In genomic region chr5:80031109-80031508, GRCh38 we compare ENCODE assay signal across 33 cellular contexts.
"Had no signal": no experiment of that assay in that cellular context is flagged by ENCODE, and none has a peak within 500 bp of the region (broad histone marks: within the 10 kb centered on the region; RNA-seq: fewer than 3 reads in every experiment).

No MANE protein-coding gene starts in this region.

- ATAC-seq: activated CD4-positive, alpha-beta T cell treated with anti-CD3 and anti-CD28 coated beads for 36 hours; activated CD8-positive, alpha-beta memory T cell treated with anti-CD3 and anti-CD28 coated beads, Interleukin-2, amount 10 ng/mL, durations not matched to agents 7 days and 5 days; activated CD8-positive, alpha-beta T cell treated with anti-CD3 and anti-CD28 coated beads, Interleukin-2, amount 10 ng/mL, durations not matched to agents 7 days and 5 days; activated naive CD8-positive, alpha-beta T cell treated with anti-CD3 and anti-CD28 coated beads, Interleukin-2, amount 50 U/mL, for 24 hours; body of pancreas; effector memory CD8-positive, alpha-beta T cell; foreskin keratinocyte; gastrocnemius medialis; heart left ventricle had no signal

- H3K36me3 Mint-ChIP-seq: activated CD4-positive, alpha-beta memory T cell treated with anti-CD3 and anti-CD28 coated beads for 36 hours; activated naive CD4-positive, alpha-beta T cell treated with anti-CD3 and anti-CD28 coated beads, Interleukin-2, amount 50 U/mL, for 24 hours; activated naive CD8-positive, alpha-beta T cell treated with anti-CD3 and anti-CD28 coated beads for 36 hours had no signal

- H3K9me3 ChIP-seq: adrenal gland, body of pancreas, gastrocnemius medialis, heart left ventricle had no signal

- H3K27ac ChIP-seq: adrenal gland, body of pancreas, esophagus muscularis mucosa, foreskin keratinocyte, gastrocnemius medialis, heart left ventricle had no signal

- H3K4me3 ChIP-seq: adrenal gland, body of pancreas, esophagus muscularis mucosa, gastrocnemius medialis, heart left ventricle had no signal

- H3K36me3 ChIP-seq: adrenal gland, esophagus muscularis mucosa, gastrocnemius medialis, heart left ventricle had no signal

- H3K4me3 Mint-ChIP-seq: activated CD4-positive, alpha-beta memory T cell treated with anti-CD3 and anti-CD28 coated beads for 36 hours; activated CD4-positive, alpha-beta T cell treated with anti-CD3 and anti-CD28 coated beads for 36 hours; activated CD4-positive, alpha-beta T cell treated with anti-CD3 and anti-CD28 coated beads, Interleukin-2, amount 10 ng/mL, durations not matched to agents 24 days and 14 days; activated CD8-positive, alpha-beta memory T cell treated with anti-CD3 and anti-CD28 coated beads, Interleukin-2, amount 10 ng/mL, durations not matched to agents 7 days and 5 days; activated CD8-positive, alpha-beta T cell treated with anti-CD3 and anti-CD28 coated beads, Interleukin-2, amount 10 ng/mL, durations not matched to agents 7 days and 5 days; activated naive CD4-positive, alpha-beta T cell treated with anti-CD3 and anti-CD28 coated beads for 36 hours; activated naive CD4-positive, alpha-beta T cell treated with anti-CD3 and anti-CD28 coated beads, Interleukin-2, amount 50 U/mL, for 24 hours; activated naive CD8-positive, alpha-beta T cell treated with anti-CD3 and anti-CD28 coated beads for 36 hours; activated naive CD8-positive, alpha-beta T cell treated with anti-CD3 and anti-CD28 coated beads, Interleukin-2, amount 50 U/mL, for 24 hours; activated T-helper 1 cell treated with anti-CD3 and anti-CD28 coated beads, Interleukin-12 subunit alpha, Interleukin-12 subunit beta, Interleukin-2, Interleukin-4 antibody, amounts not matched to agents 30 ng/mL and 10 ng/mL and 1 ng/mL, durations not matched to agents 14 hours and 24 hours and 36 hours; effector memory CD8-positive, alpha-beta T cell had no signal

- H3K4me1 ChIP-seq: adrenal gland, foreskin keratinocyte, gastrocnemius medialis had no signal

- DNase-seq: activated CD4-positive, alpha-beta memory T cell treated with anti-CD3 and anti-CD28 coated beads for 36 hours; activated CD4-positive, alpha-beta T cell treated with anti-CD3 and anti-CD28 coated beads for 36 hours; activated CD4-positive, alpha-beta T cell treated with anti-CD3 and anti-CD28 coated beads, Interleukin-2, amount 10 ng/mL, durations not matched to agents 24 days and 14 days; activated CD4-positive, CD25-positive, alpha-beta regulatory T cell; activated CD4-positive, CD25-positive, alpha-beta regulatory T cell treated with anti-CD3 and anti-CD28 coated beads, Interleukin-2, amount 50 U/mL, for 72 hours; activated CD8-positive, alpha-beta memory T cell treated with anti-CD3 and anti-CD28 coated beads, Interleukin-2, amount 10 ng/mL, durations not matched to agents 7 days and 5 days; activated CD8-positive, alpha-beta memory T cell treated with anti-CD3 and anti-CD28 coated beads, Interleukin-2, amount 50 U/mL, for 4 hours; activated CD8-positive, alpha-beta T cell treated with anti-CD3 and anti-CD28 coated beads, Interleukin-2, amount 10 ng/mL, durations not matched to agents 7 days and 5 days; activated effector memory CD4-positive, alpha-beta T cell treated with anti-CD3 and anti-CD28 coated beads, Interleukin-2, amount 50 U/mL, for 16 hours; activated naive CD4-positive, alpha-beta T cell treated with anti-CD3 and anti-CD28 coated beads for 36 hours; activated naive CD8-positive, alpha-beta T cell treated with anti-CD3 and anti-CD28 coated beads for 36 hours; activated naive CD8-positive, alpha-beta T cell treated with anti-CD3 and anti-CD28 coated beads, Interleukin-2, amount 50 U/mL, for 24 hours; activated T-cell treated with anti-CD3 and anti-CD28 coated beads, Interleukin-2, amount 50 U/mL, for 1 hour; activated T-cell treated with anti-CD3 and anti-CD28 coated beads, Interleukin-2, amount 50 U/mL, for 48 hours; adrenal gland; amygdala; aorta; body of pancreas; caudate nucleus; cortex of kidney; dermis blood vessel endothelial cell; effector CD4-positive, alpha-beta T cell; effector memory CD8-positive, alpha-beta T cell; erythroblast; foreskin keratinocyte; gastrocnemius medialis; glutamatergic neuron; heart left ventricle; T-helper 2 cell had no signal

- H3K27ac Mint-ChIP-seq: activated CD4-positive, alpha-beta memory T cell treated with anti-CD3 and anti-CD28 coated beads for 36 hours; activated CD4-positive, alpha-beta T cell treated with anti-CD3 and anti-CD28 coated beads for 36 hours; activated CD4-positive, alpha-beta T cell treated with anti-CD3 and anti-CD28 coated beads, Interleukin-2, amount 10 ng/mL, durations not matched to agents 24 days and 14 days; activated CD8-positive, alpha-beta memory T cell treated with anti-CD3 and anti-CD28 coated beads, Interleukin-2, amount 10 ng/mL, durations not matched to agents 7 days and 5 days; activated CD8-positive, alpha-beta T cell treated with anti-CD3 and anti-CD28 coated beads, Interleukin-2, amount 10 ng/mL, durations not matched to agents 7 days and 5 days; activated naive CD4-positive, alpha-beta T cell treated with anti-CD3 and anti-CD28 coated beads for 36 hours; activated naive CD4-positive, alpha-beta T cell treated with anti-CD3 and anti-CD28 coated beads, Interleukin-2, amount 50 U/mL, for 24 hours; activated naive CD8-positive, alpha-beta T cell treated with anti-CD3 and anti-CD28 coated beads for 36 hours; activated naive CD8-positive, alpha-beta T cell treated with anti-CD3 and anti-CD28 coated beads, Interleukin-2, amount 50 U/mL, for 24 hours; activated T-helper 1 cell treated with anti-CD3 and anti-CD28 coated beads, Interleukin-12 subunit alpha, Interleukin-12 subunit beta, Interleukin-2, Interleukin-4 antibody, amounts not matched to agents 30 ng/mL and 10 ng/mL and 1 ng/mL, durations not matched to agents 14 hours and 24 hours and 36 hours; activated T-helper 2 cell treated with anti-CD3 and anti-CD28 coated beads, Interferon-gamma antibody, Interleukin-2, Interleukin-4, amounts not matched to agents 10 μg/mL and 5 μg/mL and 100 μg/mL, durations not matched to agents 14 hours and 24 hours and 36 hours; effector memory CD8-positive, alpha-beta T cell had no signal
